ENCODE assay signal across 17 cellular contexts in the genomic region with DNA sequence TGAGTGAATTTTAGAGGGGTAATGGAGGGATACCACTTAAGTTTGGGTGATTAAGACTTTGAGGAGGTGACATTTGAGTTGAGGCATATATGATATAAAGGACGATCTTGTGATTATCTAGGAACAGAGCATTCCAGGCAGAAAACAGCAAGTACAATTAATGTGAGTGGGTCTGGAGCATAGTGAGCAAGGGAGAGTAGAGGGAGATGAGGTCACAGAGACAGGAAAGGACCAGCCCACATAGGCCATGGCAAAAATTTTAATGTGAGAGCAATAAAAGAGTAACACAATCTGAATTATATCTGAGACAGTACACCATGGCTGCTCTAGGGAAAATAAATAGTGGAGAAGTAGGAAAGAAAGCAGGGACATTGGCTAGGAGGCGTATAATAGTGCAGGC. TPM values are rescaled to one million over a fixed set of nuclear protein-coding genes. Genes with fewer than 3 reads are reported as not detected.
DNase-seq lines count a peak whose midpoint lies in the region; ATAC-seq and TF ChIP-seq lines count a peak whose summit lies in the region.
"Had no signal": no experiment of that assay in that cellular context is flagged by ENCODE, and none has a peak within 500 bp of the region (broad histone marks: within the 10 kb centered on the region; RNA-seq: fewer than 3 reads in every experiment).

No MANE protein-coding gene starts in this region.

- no peak overlapping the region for H3K4me3 Mint-ChIP-seq in activated naive CD8-positive, alpha-beta T cell treated with anti-CD3 and anti-CD28 coated beads, Interleukin-2, amount 10 ng/mL, durations not matched to agents 7 days and 5 days
- no peak overlapping the region for H3K4me3 Mint-ChIP-seq in activated naive CD8-positive, alpha-beta T cell treated with anti-CD3 and anti-CD28 coated beads, Interleukin-2, amount 50 U/mL, for 24 hours
- no peak overlapping the region for H3K4me3 Mint-ChIP-seq in chondrocyte (ENCODE audit: unreplicated experiment)
- H3K4me3 Mint-ChIP-seq: CD4-positive, alpha-beta memory T cell had no signal

- H3K36me3 Mint-ChIP-seq in activated naive CD8-positive, alpha-beta T cell treated with anti-CD3 and anti-CD28 coated beads, Interleukin-2, amount 10 ng/mL, durations not matched to agents 7 days and 5 days = no peaks in the 10 kb centered on the region
- no peaks in the 10 kb centered on the region for H3K36me3 Mint-ChIP-seq in activated naive CD8-positive, alpha-beta T cell treated with anti-CD3 and anti-CD28 coated beads, Interleukin-2, amount 50 U/mL, for 24 hours (ENCODE audit: low read depth)
- no peaks in the 10 kb centered on the region for H3K36me3 Mint-ChIP-seq in chondrocyte (ENCODE audit: low read depth)
- H3K36me3 Mint-ChIP-seq: CD4-positive, alpha-beta memory T cell had no signal

- H3K27ac ChIP-seq in HEK293 (ENCODE audit: extremely low read depth, low read depth, low read length) = no peak overlapping the region
- H3K27ac ChIP-seq in VCaP = peak overlapping the region; percentile 7; the same call in 1 of the 2 replicates
- H3K27ac ChIP-seq: 22Rv1, A549, C4-2B, KMS-11 had no signal

- H3K4me3 ChIP-seq in HEK293 (ENCODE audit: low read depth, low read length) = no peak overlapping the region
- H3K4me3 ChIP-seq: A549, HAP-1 had no signal

- CTCF ChIA-PET in HEK293 (lab: Yijun Ruan, JAX) = no interaction called here

- H3K36me3 ChIP-seq in HEK293 (ENCODE audit: control insufficient read depth in 2 of 2, insufficient read depth in 1 of 2, low read length in 2 of 2) = no peaks in the 10 kb centered on the region
- H3K36me3 ChIP-seq: HAP-1 had no signal

- H3K27me3 Mint-ChIP-seq in activated naive CD8-positive, alpha-beta T cell treated with anti-CD3 and anti-CD28 coated beads, Interleukin-2, amount 10 ng/mL, durations not matched to agents 7 days and 5 days = no peaks in the 10 kb centered on the region
- H3K27me3 Mint-ChIP-seq in activated naive CD8-positive, alpha-beta T cell treated with anti-CD3 and anti-CD28 coated beads, Interleukin-2, amount 50 U/mL, for 24 hours = no peaks in the 10 kb centered on the region
- H3K27me3 Mint-ChIP-seq in chondrocyte (ENCODE audit: low read depth) = no peaks in the 10 kb centered on the region
- H3K27me3 Mint-ChIP-seq: CD4-positive, alpha-beta memory T cell had no signal

- no peaks in the 10 kb centered on the region for H3K4me1 ChIP-seq in HEK293 (ENCODE audit: control insufficient read depth, insufficient read depth, low read length)
- H3K4me1 ChIP-seq: A549, HAP-1 had no signal

- peak; percentile 38 for ATAC-seq in activated naive CD8-positive, alpha-beta T cell treated with anti-CD3 and anti-CD28 coated beads, Interleukin-2, amount 10 ng/mL, durations not matched to agents 7 days and 5 days (ENCODE audit: low read depth)
- ATAC-seq in activated naive CD8-positive, alpha-beta T cell treated with anti-CD3 and anti-CD28 coated beads, Interleukin-2, amount 50 U/mL, for 24 hours = no peak
- ATAC-seq in HG02759 (IDR thresholded peaks at IDR 0.05; ENCODE audit: unreplicated experiment) = no peak
- ATAC-seq: A549 had no signal

- H3K27ac Mint-ChIP-seq in activated naive CD8-positive, alpha-beta T cell treated with anti-CD3 and anti-CD28 coated beads, Interleukin-2, amount 10 ng/mL, durations not matched to agents 7 days and 5 days = no peak overlapping the region
- no peak overlapping the region for H3K27ac Mint-ChIP-seq in activated naive CD8-positive, alpha-beta T cell treated with anti-CD3 and anti-CD28 coated beads, Interleukin-2, amount 50 U/mL, for 24 hours
- H3K27ac Mint-ChIP-seq in chondrocyte (ENCODE audit: unreplicated experiment) = no peak overlapping the region

- H3K9me3 ChIP-seq in HEK293 (ENCODE audit: control insufficient read depth, insufficient read depth, low read depth, low read length) = no peaks in the 10 kb centered on the region
- H3K9me3 ChIP-seq: A549, HAP-1 had no signal

- no peaks in the 10 kb centered on the region for H3K9me3 Mint-ChIP-seq in activated naive CD8-positive, alpha-beta T cell treated with anti-CD3 and anti-CD28 coated beads, Interleukin-2, amount 10 ng/mL, durations not matched to agents 7 days and 5 days
- H3K9me3 Mint-ChIP-seq in activated naive CD8-positive, alpha-beta T cell treated with anti-CD3 and anti-CD28 coated beads, Interleukin-2, amount 50 U/mL, for 24 hours = no peaks in the 10 kb centered on the region
- no peaks in the 10 kb centered on the region for H3K9me3 Mint-ChIP-seq in chondrocyte (ENCODE audit: low read depth)
- H3K9me3 Mint-ChIP-seq: CD4-positive, alpha-beta memory T cell had no signal

- POLR2A ChIA-PET in activated naive CD8-positive, alpha-beta T cell treated with anti-CD3 and anti-CD28 coated beads, Interleukin-2, amount 10 ng/mL, durations not matched to agents 7 days and 5 days (lab: Charles Lee) = interaction anchor here (1.3 kb wide), 1 partner anchor 14 kb away, joined by 3 read pairs; no protein-coding TSS in a partner anchor
- POLR2A ChIA-PET in HEK293 (lab: Yijun Ruan, JAX) = no interaction called here

- peaks cover 23% of the 10 kb centered on the region for H3K4me1 Mint-ChIP-seq in activated naive CD8-positive, alpha-beta T cell treated with anti-CD3 and anti-CD28 coated beads, Interleukin-2, amount 10 ng/mL, durations not matched to agents 7 days and 5 days
- H3K4me1 Mint-ChIP-seq in activated naive CD8-positive, alpha-beta T cell treated with anti-CD3 and anti-CD28 coated beads, Interleukin-2, amount 50 U/mL, for 24 hours = peaks cover 27% of the 10 kb centered on the region
- peaks cover 3% of the 10 kb centered on the region for H3K4me1 Mint-ChIP-seq in chondrocyte (ENCODE audit: low read depth)

- no peak for DNase-seq in activated naive CD8-positive, alpha-beta T cell treated with anti-CD3 and anti-CD28 coated beads, Interleukin-2, amount 10 ng/mL, durations not matched to agents 7 days and 5 days
- DNase-seq in activated naive CD8-positive, alpha-beta T cell treated with anti-CD3 and anti-CD28 coated beads, Interleukin-2, amount 50 U/mL, for 24 hours = no peak
- DNase-seq in chondrocyte (ENCODE audit: low spot score) (no peak), NCI-H226 (no peak)
- DNase-seq: AML-193; CD4-positive, alpha-beta memory T cell; DMS153; DMS79; GDM1 had no signal

- TF ChIP-seq CTCF in HEK293 (tag by site-specific recombination; IDR thresholded peaks at IDR 0.05) = no peak
- no peak for TF ChIP-seq CTCF in VCaP (conservative IDR thresholded peaks at IDR 0.05)
- TF ChIP-seq CTCF in chondrocyte (IDR thresholded peaks at IDR 0.05) = no peak

TF ChIP-seq in HEK293, 187 proteins besides CTCF, POLR2A, EP300 and RAD21 (continues in another document):
- TF ChIP-seq, protein P1, sequence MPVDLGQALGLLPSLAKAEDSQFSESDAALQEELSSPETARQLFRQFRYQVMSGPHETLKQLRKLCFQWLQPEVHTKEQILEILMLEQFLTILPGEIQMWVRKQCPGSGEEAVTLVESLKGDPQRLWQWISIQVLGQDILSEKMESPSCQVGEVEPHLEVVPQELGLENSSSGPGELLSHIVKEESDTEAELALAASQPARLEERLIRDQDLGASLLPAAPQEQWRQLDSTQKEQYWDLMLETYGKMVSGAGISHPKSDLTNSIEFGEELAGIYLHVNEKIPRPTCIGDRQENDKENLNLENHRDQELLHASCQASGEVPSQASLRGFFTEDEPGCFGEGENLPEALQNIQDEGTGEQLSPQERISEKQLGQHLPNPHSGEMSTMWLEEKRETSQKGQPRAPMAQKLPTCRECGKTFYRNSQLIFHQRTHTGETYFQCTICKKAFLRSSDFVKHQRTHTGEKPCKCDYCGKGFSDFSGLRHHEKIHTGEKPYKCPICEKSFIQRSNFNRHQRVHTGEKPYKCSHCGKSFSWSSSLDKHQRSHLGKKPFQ (tag by site-specific recombination; IDR thresholded peaks at IDR 0.05) = no peak
- TF ChIP-seq, protein P2, sequence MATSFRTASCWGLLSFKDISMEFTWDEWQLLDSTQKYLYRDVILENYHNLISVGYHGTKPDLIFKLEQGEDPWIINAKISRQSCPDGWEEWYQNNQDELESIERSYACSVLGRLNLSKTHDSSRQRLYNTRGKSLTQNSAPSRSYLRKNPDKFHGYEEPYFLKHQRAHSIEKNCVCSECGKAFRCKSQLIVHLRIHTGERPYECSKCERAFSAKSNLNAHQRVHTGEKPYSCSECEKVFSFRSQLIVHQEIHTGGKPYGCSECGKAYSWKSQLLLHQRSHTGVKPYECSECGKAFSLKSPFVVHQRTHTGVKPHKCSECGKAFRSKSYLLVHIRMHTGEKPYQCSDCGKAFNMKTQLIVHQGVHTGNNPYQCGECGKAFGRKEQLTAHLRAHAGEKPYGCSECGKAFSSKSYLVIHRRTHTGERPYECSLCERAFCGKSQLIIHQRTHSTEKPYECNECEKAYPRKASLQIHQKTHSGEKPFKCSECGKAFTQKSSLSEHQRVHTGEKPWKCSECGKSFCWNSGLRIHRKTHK (tag by site-specific recombination; IDR thresholded peaks at IDR 0.05) = no peak
- TF ChIP-seq ZNF571 (tag by site-specific recombination; IDR thresholded peaks at IDR 0.05) (no peak), ZNF2 (tag by site-specific recombination; IDR thresholded peaks at IDR 0.05) (no peak), ZNF394 (tag by site-specific recombination; IDR thresholded peaks at IDR 0.05; ENCODE audit: borderline replicate concordance) (no peak), ZNF133 (tag by site-specific recombination; IDR thresholded peaks at IDR 0.05) (no peak), ZNF677 (tag by site-specific recombination; IDR thresholded peaks at IDR 0.05) (no peak)
- TF ChIP-seq, protein P3, sequence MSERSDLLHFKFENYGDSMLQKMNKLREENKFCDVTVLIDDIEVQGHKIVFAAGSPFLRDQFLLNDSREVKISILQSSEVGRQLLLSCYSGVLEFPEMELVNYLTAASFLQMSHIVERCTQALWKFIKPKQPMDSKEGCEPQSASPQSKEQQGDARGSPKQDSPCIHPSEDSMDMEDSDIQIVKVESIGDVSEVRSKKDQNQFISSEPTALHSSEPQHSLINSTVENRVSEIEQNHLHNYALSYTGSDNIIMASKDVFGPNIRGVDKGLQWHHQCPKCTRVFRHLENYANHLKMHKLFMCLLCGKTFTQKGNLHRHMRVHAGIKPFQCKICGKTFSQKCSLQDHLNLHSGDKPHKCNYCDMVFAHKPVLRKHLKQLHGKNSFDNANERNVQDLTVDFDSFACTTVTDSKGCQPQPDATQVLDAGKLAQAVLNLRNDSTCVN (tag by site-specific recombination; optimal IDR thresholded peaks at IDR 0.05) = no peak
- TF ChIP-seq, protein P4, sequence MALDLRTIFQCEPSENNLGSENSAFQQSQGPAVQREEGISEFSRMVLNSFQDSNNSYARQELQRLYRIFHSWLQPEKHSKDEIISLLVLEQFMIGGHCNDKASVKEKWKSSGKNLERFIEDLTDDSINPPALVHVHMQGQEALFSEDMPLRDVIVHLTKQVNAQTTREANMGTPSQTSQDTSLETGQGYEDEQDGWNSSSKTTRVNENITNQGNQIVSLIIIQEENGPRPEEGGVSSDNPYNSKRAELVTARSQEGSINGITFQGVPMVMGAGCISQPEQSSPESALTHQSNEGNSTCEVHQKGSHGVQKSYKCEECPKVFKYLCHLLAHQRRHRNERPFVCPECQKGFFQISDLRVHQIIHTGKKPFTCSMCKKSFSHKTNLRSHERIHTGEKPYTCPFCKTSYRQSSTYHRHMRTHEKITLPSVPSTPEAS (tag by site-specific recombination; IDR thresholded peaks at IDR 0.05) = no peak

RNA-seq across cellular contexts. Expression of a gene that starts 14.5 kb away (rescaled TPM):
- total RNA-seq in activated naive CD8-positive, alpha-beta T cell treated with anti-CD3 and anti-CD28 coated beads, Interleukin-2, amount 10 ng/mL, durations not matched to agents 7 days and 5 days = 1,000 to 10,000 TPM; 1,098 to 1,132 TPM
- total RNA-seq in chondrocyte = 1,112 to 1,153 TPM (median 1,138 TPM) in 3 replicates
